ENCODE assay signal across 11 cellular contexts in the genomic region with DNA sequence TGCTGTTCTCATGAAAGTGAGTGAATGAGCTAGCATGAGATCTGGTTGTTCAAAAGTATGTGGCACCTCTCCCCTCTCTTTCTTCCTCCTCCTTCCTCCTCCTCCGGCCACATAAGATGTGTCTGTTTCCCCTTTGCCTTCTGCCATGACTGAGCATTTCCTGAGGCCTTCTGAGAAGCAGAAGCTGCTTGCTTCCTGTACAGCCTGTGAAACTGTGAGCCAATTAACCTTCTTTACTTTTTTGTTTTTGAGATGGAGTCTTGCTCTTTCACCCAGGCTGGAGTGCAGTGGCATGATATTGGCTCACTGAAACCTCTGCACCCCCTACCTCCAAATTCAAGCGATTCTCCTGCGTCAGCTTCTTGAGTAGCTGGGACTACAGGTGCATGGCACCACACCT. TPM values are rescaled to one million over a fixed set of nuclear protein-coding genes. Genes with fewer than 3 reads are reported as not detected.
DNase-seq lines count a peak whose midpoint lies in the region; ATAC-seq and TF ChIP-seq lines count a peak whose summit lies in the region.
"Had no signal": no experiment of that assay in that cellular context is flagged by ENCODE, and none has a peak within 500 bp of the region (broad histone marks: within the 10 kb centered on the region; RNA-seq: fewer than 3 reads in every experiment).

No MANE protein-coding gene starts in this region.

- peak overlapping the region; percentile 63 for H3K4me2 ChIP-seq in BLaER1
- H3K4me2 ChIP-seq: neural progenitor cell had no signal

- no peak overlapping the region for H3K4me3 ChIP-seq in BLaER1
- no peak overlapping the region for H3K4me3 ChIP-seq in vagina
- H3K4me3 ChIP-seq: neural progenitor cell, testis had no signal

- peak overlapping the region; percentile 71 for H3K4me3 Mint-ChIP-seq in activated CD4-positive, alpha-beta T cell treated with anti-CD3 and anti-CD28 coated beads, Interleukin-2, amount 10 ng/mL, durations not matched to agents 24 days and 14 days
- H3K4me3 Mint-ChIP-seq: neural progenitor cell had no signal

- TF ChIP-seq POLR2A in vagina (IDR thresholded peaks at IDR 0.05): no peak

- peaks cover 20% of the 10 kb centered on the region for H3K9me3 ChIP-seq in BLaER1
- H3K9me3 ChIP-seq in vagina: no peaks in the 10 kb centered on the region
- H3K9me3 ChIP-seq: testis had no signal

- H3K4me1 ChIP-seq in BLaER1: peaks cover 40% of the 10 kb centered on the region
- H3K4me1 ChIP-seq in vagina: no peaks in the 10 kb centered on the region
- H3K4me1 ChIP-seq: neural progenitor cell, testis had no signal

- peaks cover 27% of the 10 kb centered on the region for H3K36me3 Mint-ChIP-seq in activated CD4-positive, alpha-beta T cell treated with anti-CD3 and anti-CD28 coated beads, Interleukin-2, amount 10 ng/mL, durations not matched to agents 24 days and 14 days (ENCODE audit: low read depth)
- H3K36me3 Mint-ChIP-seq: neural progenitor cell had no signal

- TF ChIP-seq CTCF in vagina (IDR thresholded peaks at IDR 0.05): no peak

- peak overlapping the region; percentile 89 for H3K27ac Mint-ChIP-seq in activated CD4-positive, alpha-beta T cell treated with anti-CD3 and anti-CD28 coated beads, Interleukin-2, amount 10 ng/mL, durations not matched to agents 24 days and 14 days
- H3K27ac Mint-ChIP-seq: neural progenitor cell had no signal

- H3K36me3 ChIP-seq in BLaER1 (0 out of 2 replicates have a peak, but pooled peaks cover 7% of the 10 kb centered on the region), vagina (no peaks in the 10 kb centered on the region)
- H3K36me3 ChIP-seq: neural progenitor cell had no signal

- H3K9me3 Mint-ChIP-seq in activated CD4-positive, alpha-beta T cell treated with anti-CD3 and anti-CD28 coated beads, Interleukin-2, amount 10 ng/mL, durations not matched to agents 24 days and 14 days: peaks cover 21% of the 10 kb centered on the region
- H3K9me3 Mint-ChIP-seq: neural progenitor cell had no signal

- DNase-seq in activated CD4-positive, alpha-beta T cell treated with anti-CD3 and anti-CD28 coated beads, Interleukin-2, amount 10 ng/mL, durations not matched to agents 24 days and 14 days: peak; percentile 85
- DNase-seq in left colon (no peak), SW 1271 (lab: John Stamatoyannopoulos, UW) (no peak), vagina (ENCODE audit: extremely low spot score in 2 of 2) (no peak)
- DNase-seq: NCI-H2081 treated with DMSO at 0.1 percent for 48 hours, testis had no signal

- ATAC-seq in HG03066 (IDR thresholded peaks at IDR 0.05; ENCODE audit: low read depth, unreplicated experiment) (peak; percentile 63), left colon (peak; percentile 51), HG02970 (IDR thresholded peaks at IDR 0.05; ENCODE audit: low FRiP score, unreplicated experiment) (no peak), HG02981 (IDR thresholded peaks at IDR 0.05; ENCODE audit: unreplicated experiment) (no peak)

- peaks cover 42% of the 10 kb centered on the region for H3K4me1 Mint-ChIP-seq in activated CD4-positive, alpha-beta T cell treated with anti-CD3 and anti-CD28 coated beads, Interleukin-2, amount 10 ng/mL, durations not matched to agents 24 days and 14 days
- H3K4me1 Mint-ChIP-seq: neural progenitor cell had no signal

- H3K27me3 ChIP-seq in BLaER1 (no peaks in the 10 kb centered on the region), vagina (no peaks in the 10 kb centered on the region)
- H3K27me3 ChIP-seq: neural progenitor cell, testis had no signal

- no peaks in the 10 kb centered on the region for H4K20me1 ChIP-seq in BLaER1

- H3K27ac ChIP-seq in BLaER1 (peak overlapping the region; percentile 39; the same call in 1 of the 2 replicates), vagina (no peak overlapping the region)
- H3K27ac ChIP-seq: neural progenitor cell had no signal

- H3K9ac ChIP-seq in BLaER1: no peak overlapping the region
- H3K9ac ChIP-seq: neural progenitor cell had no signal

- intact Hi-C loops in activated CD4-positive, alpha-beta T cell treated with anti-CD3 and anti-CD28 coated beads, Interleukin-2, amount 10 ng/mL, durations not matched to agents 24 days and 14 days (cut with micrococcal nuclease): no loop called here
- intact Hi-C loops in left colon (cut with DNase I, micrococcal nuclease): no loop called here
- intact Hi-C loops in vagina (cut with DNase I): no loop called here

- H3K27me3 Mint-ChIP-seq in activated CD4-positive, alpha-beta T cell treated with anti-CD3 and anti-CD28 coated beads, Interleukin-2, amount 10 ng/mL, durations not matched to agents 24 days and 14 days: no peaks in the 10 kb centered on the region

RNA-seq across cellular contexts. Expression of gene S100Z, which starts 6.1 kb away (rescaled TPM):
- total RNA-seq in activated CD4-positive, alpha-beta T cell treated with anti-CD3 and anti-CD28 coated beads, Interleukin-2, amount 10 ng/mL, durations not matched to agents 24 days and 14 days: 1.4 and 1.5 TPM in 2 replicates
- total RNA-seq in left colon: under 1 TPM in 1 of 2 donors, not detected in 1; 0.31 TPM
- not detected for total RNA-seq in vagina

RNA-seq across cellular contexts. Expression of gene F2RL1, which starts 37.1 kb away (rescaled TPM):
- total RNA-seq in activated CD4-positive, alpha-beta T cell treated with anti-CD3 and anti-CD28 coated beads, Interleukin-2, amount 10 ng/mL, durations not matched to agents 24 days and 14 days: 0.14 and 0.23 TPM in 2 replicates
- total RNA-seq in left colon: 100 to 1,000 TPM; 174 to 180 TPM
- 6.6 TPM for total RNA-seq in vagina

Comparison
In these comparisons a context has a peak if more than half of its experiments do, and no peak if none do; other contexts are left out.
1. ATAC-seq: peak in HG03066 (single experiment) and left colon (single experiment); none in HG02970 (single experiment) and HG02981 (single experiment).
2. RNA of gene F2RL1, which starts 37.1 kb away (total RNA-seq): 174 to 180 TPM in left colon; 6.6 TPM in vagina (single experiment) and 0.14 to 0.23 TPM in activated CD4-positive, alpha-beta T cell treated with anti-CD3 and anti-CD28 coated beads, Interleukin-2, amount 10 ng/mL, durations not matched to agents 24 days and 14 days; every median in the first group is over 10 times any median in the second.